7 cellular contexts compared by ENCODE assay signal in the genomic region with DNA sequence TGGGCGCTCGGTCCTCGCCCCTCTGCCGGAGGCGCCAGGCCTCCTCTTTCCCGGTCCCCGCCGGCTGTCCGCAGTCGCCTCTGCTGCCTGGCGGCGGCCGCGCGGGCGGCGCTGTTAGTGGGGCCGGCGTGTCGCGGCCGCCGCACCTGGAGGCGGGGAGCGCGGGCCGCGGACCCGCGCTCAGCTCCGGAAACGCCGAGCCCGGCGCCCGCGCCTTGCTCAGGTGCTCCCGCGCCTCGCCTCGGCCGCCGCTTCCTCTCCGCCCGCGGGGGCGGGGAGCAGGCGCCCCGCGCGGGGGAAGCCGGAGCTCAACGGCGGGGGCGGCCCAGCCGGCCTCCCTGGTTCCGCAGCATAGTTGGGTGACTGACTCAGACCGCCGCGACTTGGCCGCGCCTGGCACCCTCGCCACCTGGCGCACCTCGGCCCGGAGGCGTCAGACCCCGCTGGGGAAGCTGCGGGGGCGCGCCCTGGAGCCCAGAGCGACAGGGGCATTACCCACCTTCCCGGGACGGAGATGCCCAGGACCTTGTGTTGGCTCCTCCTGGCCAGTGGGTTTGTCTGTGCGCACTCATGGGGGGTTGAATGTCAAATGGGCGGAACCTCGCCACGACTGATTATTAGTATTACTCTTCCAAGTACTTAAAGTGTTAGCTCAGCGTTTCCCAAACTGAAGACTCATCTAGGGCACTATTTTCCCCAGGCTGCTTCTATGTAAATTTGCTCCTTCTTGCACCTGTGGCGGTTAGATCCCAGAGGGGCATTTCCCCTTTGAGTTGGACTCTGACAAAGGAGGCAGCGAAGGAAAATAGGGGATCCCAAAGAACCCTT. TPM values are rescaled to one million over a fixed set of nuclear protein-coding genes. Genes with fewer than 3 reads are reported as not detected.
A peak's percentile ranks its signal among the peaks of the same experiment; 100 is the strongest.
DNase-seq lines count a peak whose midpoint lies in the region; ATAC-seq lines count a peak whose summit lies in the region.

TSS of gene ARAP2 (minus strand) at position 258 of the 828 bp plus-strand sequence. CDS start 15,028 bp downstream, outside the sequence.

- no peaks in the 10 kb centered on the region for H3K4me1 ChIP-seq in ectodermal cell (ENCODE audit: control insufficient read depth, insufficient read depth, low read length)

- no peaks in the 10 kb centered on the region for H3K36me3 ChIP-seq in ectodermal cell (ENCODE audit: control insufficient read depth, insufficient read depth, low read length)

- no peaks in the 10 kb centered on the region for H3K9me3 ChIP-seq in ectodermal cell (ENCODE audit: control insufficient read depth, low read length)

- ATAC-seq in GM18511 (IDR thresholded peaks at IDR 0.05; ENCODE audit: unreplicated experiment), result peak; percentile 65
- peak; percentile 74 for ATAC-seq in HG02642 (IDR thresholded peaks at IDR 0.05; ENCODE audit: poor library complexity, unreplicated experiment)

- no peak within 1 kb of the TSS for H3K27ac ChIP-seq in ectodermal cell (ENCODE audit: insufficient read depth, low read depth, low read length, poor library complexity, severe bottlenecking)

- 2 to 3% methylated on average over 81 of the region's 81 CpGs for WGBS in ectodermal cell, 2 experiments

- peak within 1 kb of the TSS; percentile 62 for H3K4me3 ChIP-seq in ectodermal cell (ENCODE audit: insufficient read depth, low read depth, low read length)

- H3K27me3 ChIP-seq in ectodermal cell (ENCODE audit: control insufficient read depth, insufficient read depth, low read length, poor library complexity, severe bottlenecking), result peaks cover 30% of the 10 kb centered on the region

- DNase-seq in NCI-H146 treated with DMSO at 0.1 percent for 48 hours (lab: John Stamatoyannopoulos, UW; ENCODE audit: unreplicated experiment) (peak; percentile 55), mesenteric fat pad (ENCODE audit: low spot score) (peak; percentile 92)
- peak; percentile 65 to 72 for DNase-seq in activated CD4-positive, alpha-beta T cell treated with anti-CD3 and anti-CD28 coated beads, Interleukin-2, amount 50 U/mL, for 48 hours
- DNase-seq in stimulated activated CD8-positive, alpha-beta memory T cell treated with anti-CD3 and anti-CD28 coated beads, Interleukin-15, amount 100 ng/mL, for 48 hours (ENCODE audit: low read depth in 2 of 2), result peak; percentile 68 to 74

RNA-seq across cellular contexts. Expression of gene ARAP2, which starts in this region (rescaled TPM):
- polyA plus RNA-seq in ectodermal cell (2013, experiment 1 of 4), result 0.52 TPM
- 0.53 TPM for polyA plus RNA-seq in ectodermal cell (2013, experiment 2 of 4)
- 0.96 TPM for polyA plus RNA-seq in ectodermal cell (2013, experiment 3 of 4)
- 0.77 TPM for polyA plus RNA-seq in ectodermal cell (2013, experiment 4 of 4)
- total RNA-seq in mesenteric fat pad, result 13.5 TPM
